Comparison of ENCODE assay signal across 17 cellular contexts in the genomic region with DNA sequence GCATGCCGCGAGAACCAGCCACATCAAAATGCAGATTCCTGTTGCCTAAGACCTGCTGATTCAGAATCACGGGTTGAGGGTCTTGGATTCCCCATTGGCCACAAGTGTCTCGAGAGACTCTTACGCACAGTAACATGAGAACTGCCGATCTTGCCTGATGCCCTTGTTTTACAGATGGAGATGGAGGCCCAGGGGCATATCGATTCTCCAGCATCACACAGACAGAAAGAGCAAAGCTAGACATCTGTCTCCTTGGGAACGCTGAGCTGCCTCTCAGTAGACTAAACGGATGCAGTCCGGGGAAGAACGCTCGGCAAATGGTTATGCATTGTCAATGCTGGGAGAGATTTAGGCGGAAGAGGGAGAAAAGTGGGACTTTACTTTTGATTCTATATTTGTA. TPM values are rescaled to one million over a fixed set of nuclear protein-coding genes. Genes with fewer than 3 reads are reported as not detected.
"Had no signal": no experiment of that assay in that cellular context is flagged by ENCODE, and none has a peak within 500 bp of the region (broad histone marks: within the 10 kb centered on the region; RNA-seq: fewer than 3 reads in every experiment).

No MANE protein-coding gene starts in this region.

- DNase-seq: activated CD4-positive, CD25-positive, alpha-beta regulatory T cell treated with anti-CD3 and anti-CD28 coated beads, Interleukin-2, amount 50 U/mL, for 72 hours; activated naive CD4-positive, alpha-beta T cell; activated naive CD8-positive, alpha-beta T cell treated with anti-CD3 and anti-CD28 coated beads, Interleukin-2, amount 10 ng/mL, durations not matched to agents 7 days and 5 days; brain microvascular endothelial cell; effector memory CD8-positive, alpha-beta T cell; gastrocnemius medialis; kidney; left ventricle myocardium inferior; natural killer cell; stimulated activated CD4-positive, alpha-beta T cell treated with anti-CD3 and anti-CD28 coated beads, Interleukin-4, amount 100 ng/mL, for 24 hours; stimulated activated naive CD4-positive, alpha-beta T cell; T1000; trophoblast cell had no signal

- H3K4me3 ChIP-seq: gastrocnemius medialis, left ventricle myocardium inferior, skin epidermis had no signal

- H3K27ac ChIP-seq: brain microvascular endothelial cell, gastrocnemius medialis, left ventricle myocardium inferior, skin epidermis had no signal

- H3K36me3 ChIP-seq: brain microvascular endothelial cell, gastrocnemius medialis, left ventricle myocardium inferior had no signal

- H3K9me3 ChIP-seq: gastrocnemius medialis, left ventricle myocardium inferior, neutrophil had no signal

- H3K27me3 ChIP-seq: brain microvascular endothelial cell, gastrocnemius medialis, neutrophil had no signal

- ATAC-seq: effector memory CD8-positive, alpha-beta T cell; gastrocnemius medialis; natural killer cell had no signal

- H3K4me1 ChIP-seq: gastrocnemius medialis, left ventricle myocardium inferior had no signal

RNA-seq across cellular contexts. Expression of gene NLRP12, which starts 5.4 kb away (rescaled TPM):
- total RNA-seq: activated CD8-positive, alpha-beta memory T cell treated with anti-CD3 and anti-CD28 coated beads for 36 hours; activated naive CD8-positive, alpha-beta T cell treated with anti-CD3 and anti-CD28 coated beads, Interleukin-2, amount 10 ng/mL, durations not matched to agents 7 days and 5 days; fibroblast of lung had no signal
- polyA plus RNA-seq: fibroblast of lung had no signal
